2 cellular contexts compared by ENCODE assay signal in genomic region chr4:6956434-6957147, GRCh38.
TF ChIP-seq lines count a peak whose summit lies in the region.

No MANE protein-coding gene starts in this region.

TF ChIP-seq in K562, 482 proteins besides CTCF, POLR2A, EP300 and RAD21:
- no peak for TF ChIP-seq L3MBTL2 (IDR thresholded peaks at IDR 0.05)
- TF ChIP-seq ZBTB33 (CRISPR knock-in tag; IDR thresholded peaks at IDR 0.05), result peak; percentile 22; the same call in 1 of the 2 replicates

TF ChIP-seq in HepG2, 621 proteins besides CTCF, POLR2A, EP300 and RAD21:
- TF ChIP-seq ARNTL (CRISPR knock-in tag; IDR thresholded peaks at IDR 0.05) (no peak), STAG1 (CRISPR knock-in tag; IDR thresholded peaks at IDR 0.05) (no peak), ZBTB38 (CRISPR knock-in tag; IDR thresholded peaks at IDR 0.05) (peak; percentile 44; the same call in 1 of the 2 replicates), ZNF687 (CRISPR knock-in tag; IDR thresholded peaks at IDR 0.05) (peak; percentile 45), TAF15 (IDR thresholded peaks at IDR 0.05; ENCODE audit: low read depth, low read length, poor library complexity, severe bottlenecking) (no peak), ZNF772 (CRISPR knock-in tag; IDR thresholded peaks at IDR 0.05) (no peak), ZNF230 (CRISPR knock-in tag; IDR thresholded peaks at IDR 0.05) (no peak), ZNF460 (CRISPR knock-in tag; IDR thresholded peaks at IDR 0.05; ENCODE audit: borderline replicate concordance) (peak; percentile 47; the same call in 1 of the 2 replicates)
TF ChIP-seq in HepG2: peak in this region for 3.
